ENCODE assay signal across 8 cellular contexts in the genomic region with DNA sequence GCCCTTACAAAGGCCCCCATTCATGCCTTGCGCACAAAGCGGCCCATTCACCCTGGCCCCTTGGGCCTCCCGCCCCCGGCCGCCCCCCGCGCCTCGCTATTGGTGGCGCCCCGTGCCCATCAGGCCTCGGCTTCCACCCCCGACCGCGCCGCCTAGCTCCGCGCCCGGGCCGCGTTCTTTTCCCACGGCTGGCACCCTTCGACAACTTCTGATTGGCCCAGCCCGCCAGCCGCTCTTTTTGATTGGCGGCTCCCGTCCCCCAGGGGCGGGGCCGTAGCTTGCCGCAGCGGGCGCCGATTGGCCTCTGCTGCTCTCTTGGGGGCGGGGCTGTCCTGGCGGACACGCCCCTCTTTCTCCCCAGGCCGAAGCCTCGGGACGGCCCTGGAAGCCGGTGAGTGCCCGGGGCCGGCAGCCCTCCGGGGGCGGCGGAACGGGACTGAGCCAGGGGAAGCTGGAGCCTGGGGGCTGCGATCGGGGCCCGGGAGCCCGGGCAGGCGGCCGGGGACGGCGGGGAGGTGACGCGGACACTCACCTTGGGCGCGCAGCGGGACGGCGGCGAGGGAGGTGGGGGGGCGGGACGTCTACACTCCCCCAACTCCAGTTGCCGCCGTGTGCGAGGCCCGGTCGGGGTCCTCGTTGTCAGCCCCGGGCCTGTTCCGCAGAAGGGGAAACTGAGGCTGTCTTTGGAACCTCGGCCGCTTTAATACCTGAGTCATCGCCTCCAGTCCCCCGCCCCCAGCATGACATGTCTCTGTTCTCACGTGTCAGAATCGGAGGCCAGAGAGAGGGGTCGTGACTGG. TPM values are rescaled to one million over a fixed set of nuclear protein-coding genes. Genes with fewer than 3 reads are reported as not detected.
DNase-seq lines count a peak whose midpoint lies in the region; ATAC-seq and TF ChIP-seq lines count a peak whose summit lies in the region.

A gene (plus strand): TSS at position 342 of the 800 bp plus-strand sequence. CDS start 6,744 bp downstream, outside the sequence.

- DNase-seq in activated CD8-positive, alpha-beta memory T cell treated with anti-CD3 and anti-CD28 coated beads, Interleukin-2, amount 50 U/mL, for 48 hours: peak; percentile 63
- DNase-seq in activated CD8-positive, alpha-beta memory T cell treated with anti-CD3 and anti-CD28 coated beads, Interleukin-2, amount 50 U/mL, for 4 hours: no peak
- no peak for DNase-seq in RWPE2 (ENCODE audit: low spot score)
- DNase-seq in natural killer cell treated with Interleukin-12 subunit alpha and Interleukin-12 subunit beta and Interleukin-15 and Interleukin-18, amount 100 ng/mL, for 72 hours (ENCODE audit: low spot score): no peak
- DNase-seq in aorta: peak; percentile 88 to 93
- no peak for DNase-seq in GM19238 (ENCODE audit: insufficient read length, low spot score)

- no peak within 1 kb of the TSS for H3K27ac Mint-ChIP-seq in natural killer cell treated with Interleukin-12 subunit alpha and Interleukin-12 subunit beta and Interleukin-15 and Interleukin-18, amount 100 ng/mL, for 72 hours

- 3 to 7% methylated on average over 5 to 7 of the region's 78 CpGs for WGBS in gastroesophageal sphincter (ENCODE audit: low coverage in 1 of 2), 2 donors
- 2% methylated on average over 71 to 78 of the region's 78 CpGs for WGBS in aorta, 2 donors

- intact Hi-C loops in aorta (cut with DNase I): no loop called here

- no peak within 1 kb of the TSS for H3K4me3 Mint-ChIP-seq in natural killer cell treated with Interleukin-12 subunit alpha and Interleukin-12 subunit beta and Interleukin-15 and Interleukin-18, amount 100 ng/mL, for 72 hours

- peaks cover 21% of the 10 kb centered on the region for H3K27me3 ChIP-seq in RWPE2 (ENCODE audit: insufficient read depth, poor library complexity, severe bottlenecking)
- peaks cover 83% of the 10 kb centered on the region for H3K27me3 ChIP-seq in gastroesophageal sphincter
- H3K27me3 ChIP-seq in aorta (ENCODE audit: control insufficient read depth in 1 of 2, insufficient read depth in 2 of 2, low read length in 1 of 2): no peaks in the 10 kb centered on the region

- ATAC-seq in RWPE2 (ENCODE audit: low read depth): peak; percentile 87
- ATAC-seq in gastroesophageal sphincter: peak; percentile 96
- ATAC-seq in natural killer cell treated with Interleukin-12 subunit alpha and Interleukin-12 subunit beta and Interleukin-15 and Interleukin-18, amount 100 ng/mL, for 72 hours: peak; percentile 48 to 79
- peak; percentile 92 for ATAC-seq in aorta (ENCODE audit: low FRiP score)
- no peak for ATAC-seq in HG03460 (IDR thresholded peaks at IDR 0.05; ENCODE audit: unreplicated experiment)

- peak in 1 of 2 donors; percentile 25 for TF ChIP-seq POLR2A in gastroesophageal sphincter (IDR thresholded peaks at IDR 0.05)

- TF ChIP-seq CTCF in RWPE2 (IDR thresholded peaks at IDR 0.05; ENCODE audit: poor library complexity, severe bottlenecking) (no peak), gastroesophageal sphincter (IDR thresholded peaks at IDR 0.05) (no peak)

- H3K9me3 ChIP-seq in RWPE2 (ENCODE audit: severe bottlenecking): no peaks in the 10 kb centered on the region
- no peaks in the 10 kb centered on the region for H3K9me3 ChIP-seq in gastroesophageal sphincter
- H3K9me3 ChIP-seq in aorta (ENCODE audit: control insufficient read depth, low read length): no peaks in the 10 kb centered on the region

- H3K4me3 ChIP-seq in RWPE2 (ENCODE audit: severe bottlenecking) (peak within 1 kb of the TSS; percentile 33), gastroesophageal sphincter (peak within 1 kb of the TSS; percentile 15 to 65), aorta (ENCODE audit: low read length in 2 of 2) (peak within 1 kb of the TSS; percentile 36 to 81)

- H3K27ac ChIP-seq in RWPE2 (ENCODE audit: poor library complexity, severe bottlenecking): no peak within 1 kb of the TSS
- peak within 1 kb of the TSS in 3 of 4 donors; percentile 51 to 74 (median 52) for H3K27ac ChIP-seq in gastroesophageal sphincter
- H3K27ac ChIP-seq in aorta (ENCODE audit: low read depth in 1 of 2, low read length in 2 of 2): no peak within 1 kb of the TSS

- TF ChIP-seq EP300 in gastroesophageal sphincter (IDR thresholded peaks at IDR 0.05): no peak

- no peaks in the 10 kb centered on the region for H3K4me1 Mint-ChIP-seq in natural killer cell treated with Interleukin-12 subunit alpha and Interleukin-12 subunit beta and Interleukin-15 and Interleukin-18, amount 100 ng/mL, for 72 hours (ENCODE audit: low read depth in 2 of 2)

- H3K4me1 ChIP-seq in RWPE2 (ENCODE audit: insufficient read depth, poor library complexity, severe bottlenecking) (no peaks in the 10 kb centered on the region), gastroesophageal sphincter (peaks cover 0 to 48% (median 11%) of the 10 kb centered on the region in 3 donors), aorta (ENCODE audit: control insufficient read depth in 1 of 2, insufficient read depth in 2 of 2, low read length in 2 of 2) (no peaks in the 10 kb centered on the region)

- no peaks in the 10 kb centered on the region for H3K36me3 Mint-ChIP-seq in natural killer cell treated with Interleukin-12 subunit alpha and Interleukin-12 subunit beta and Interleukin-15 and Interleukin-18, amount 100 ng/mL, for 72 hours

- H3K27me3 Mint-ChIP-seq in natural killer cell treated with Interleukin-12 subunit alpha and Interleukin-12 subunit beta and Interleukin-15 and Interleukin-18, amount 100 ng/mL, for 72 hours: peaks cover 27 to 44% of the 10 kb centered on the region in 2 donors

- H3K9me3 Mint-ChIP-seq in natural killer cell treated with Interleukin-12 subunit alpha and Interleukin-12 subunit beta and Interleukin-15 and Interleukin-18, amount 100 ng/mL, for 72 hours: no peaks in the 10 kb centered on the region

- no peaks in the 10 kb centered on the region for H3K36me3 ChIP-seq in RWPE2 (ENCODE audit: low read depth)
- H3K36me3 ChIP-seq in gastroesophageal sphincter: no peaks in the 10 kb centered on the region
- no peaks in the 10 kb centered on the region for H3K36me3 ChIP-seq in aorta (ENCODE audit: control insufficient read depth in 1 of 2, insufficient read depth in 2 of 2, low read length in 1 of 2)

RNA-seq across cellular contexts. Expression of the gene that starts here (rescaled TPM):
- 1 to 10 TPM; 3.5 to 10.0 (median 6.1) TPM for total RNA-seq in gastroesophageal sphincter
- not detected for total RNA-seq in natural killer cell treated with Interleukin-12 subunit alpha and Interleukin-12 subunit beta and Interleukin-15 and Interleukin-18, amount 100 ng/mL, for 72 hours
- total RNA-seq in aorta: 10 to 100 TPM in 1 of 2 donors, 1 to 10 TPM in 1; 5.9 to 11.8 TPM
- 10 to 100 TPM in 1 of 2 donors, 1 to 10 TPM in 1; 4.8 to 61.1 TPM for polyA plus RNA-seq in aorta

Comparison
In these comparisons a context has a peak if more than half of its experiments do, and no peak if none do; other contexts are left out.
1. RNA of the gene that starts here (total RNA-seq): 5.9 to 11.8 TPM in aorta and 3.5 to 10.0 TPM in gastroesophageal sphincter; not detected in natural killer cell treated with Interleukin-12 subunit alpha and Interleukin-12 subunit beta and Interleukin-15 and Interleukin-18, amount 100 ng/mL, for 72 hours; every median in the first group is over 4 times any median in the second.
2. DNase-seq: peak in activated CD8-positive, alpha-beta memory T cell treated with anti-CD3 and anti-CD28 coated beads, Interleukin-2, amount 50 U/mL, for 48 hours (single experiment) and aorta (2 of 2); none in activated CD8-positive, alpha-beta memory T cell treated with anti-CD3 and anti-CD28 coated beads, Interleukin-2, amount 50 U/mL, for 4 hours (single experiment), RWPE2 (single experiment), natural killer cell treated with Interleukin-12 subunit alpha and Interleukin-12 subunit beta and Interleukin-15 and Interleukin-18, amount 100 ng/mL, for 72 hours (single experiment) and GM19238 (single experiment).
3. Peak in ATAC-seq in natural killer cell treated with Interleukin-12 subunit alpha and Interleukin-12 subunit beta and Interleukin-15 and Interleukin-18, amount 100 ng/mL, for 72 hours; RNA of the gene not detected or under 1 TPM.
4. H3K27ac ChIP-seq: peak in gastroesophageal sphincter (3 of 4); none in RWPE2 (single experiment) and aorta (0 of 2).
5. Peak in every context shown above with its lines, with median percentiles within 50 percentile points of each other: H3K4me3 ChIP-seq.